In the genomic region with DNA sequence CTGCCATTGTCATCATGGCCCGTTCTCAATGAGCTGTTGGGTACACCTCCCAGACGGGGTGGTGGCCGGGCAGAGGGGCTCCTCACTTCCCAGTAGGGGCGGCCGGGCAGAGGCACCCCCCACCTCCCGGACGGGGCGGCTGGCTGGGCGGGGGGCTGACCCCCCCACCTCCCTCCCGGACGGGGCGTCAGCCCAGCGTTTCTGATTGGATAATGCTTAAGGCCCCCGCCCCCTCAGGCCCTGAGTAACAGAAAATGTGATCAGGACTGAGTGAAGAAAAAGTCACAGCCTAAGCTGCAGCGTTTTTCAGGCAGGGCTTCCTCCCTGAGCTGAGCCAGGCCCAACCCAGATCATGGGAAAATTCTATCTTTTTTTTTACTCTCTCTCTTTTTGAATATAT, we compare ENCODE assay signal across 8 cellular contexts. TPM values are rescaled to one million over a fixed set of nuclear protein-coding genes. Genes with fewer than 3 reads are reported as not detected.
DNase-seq lines count a peak whose midpoint lies in the region; ATAC-seq, FAIRE-seq and TF ChIP-seq lines count a peak whose summit lies in the region.
"Not testable (repeated sequence)": the region's sequence is repeated elsewhere in the genome, so short reads cannot be mapped to it uniquely, and the experiment has no call there.
"Had no signal": no experiment of that assay in that cellular context is flagged by ENCODE, and none has a peak within 500 bp of the region (broad histone marks: within the 10 kb centered on the region; RNA-seq: fewer than 3 reads in every experiment).

No MANE protein-coding gene starts in this region.

- not testable (repeated sequence) for FAIRE-seq in HepG2 (lab: Jason Lieb, UNC)

- H3K79me2 ChIP-seq in GM23338 (replicated peaks; ENCODE audit: insufficient read depth); HepG2 (ENCODE audit: insufficient read depth, low read length); smooth muscle cell (ENCODE audit: low read depth): not testable (repeated sequence)

- TF ChIP-seq CTCF in GM23338 (conservative IDR thresholded peaks at IDR 0.05; ENCODE audit: low read depth in 2 of 2); HepG2 (CRISPR knock-in tag; IDR thresholded peaks at IDR 0.05); smooth muscle cell (IDR thresholded peaks at IDR 0.05; ENCODE audit: borderline replicate concordance, insufficient read depth, poor library complexity, severe bottlenecking): not testable (repeated sequence)

- H3K9me3 ChIP-seq in HepG2 (ENCODE audit: low read length) = peaks cover 26% of the 10 kb centered on the region
- H3K9me3 ChIP-seq in neuron (ENCODE audit: low read length); smooth muscle cell (replicated peaks; ENCODE audit: low read depth): not testable (repeated sequence)

- TF ChIP-seq RAD21 in HepG2 (CRISPR knock-in tag; IDR thresholded peaks at IDR 0.05) = not testable (repeated sequence)

- not testable (repeated sequence) for H3K9ac ChIP-seq in HepG2 (ENCODE audit: insufficient read depth, low read depth, low read length); smooth muscle cell (ENCODE audit: low read depth)

- 0 out of 2 replicates have a peak overlapping the region, but pooled peaks have one; percentile 99 for H2AFZ ChIP-seq in GM23338
- H2AFZ ChIP-seq in HepG2 (ENCODE audit: low read length); neuron (ENCODE audit: low read depth, low read length); smooth muscle cell (ENCODE audit: low read depth): not testable (repeated sequence)

- DNase-seq in GM23338 (ENCODE audit: low spot score) (peak; percentile 82), SK-N-DZ (ENCODE audit: low spot score) (peak; percentile 62), ecto neural progenitor cell (ENCODE audit: low spot score) (peak; percentile 75), iPS-NIHi11 (ENCODE audit: low spot score) (peak; percentile 40)
- not testable (repeated sequence) for DNase-seq in HepG2 (ENCODE audit: low spot score); smooth muscle cell (lab: John Stamatoyannopoulos, UW; ENCODE audit: unreplicated experiment)

- H3F3A ChIP-seq in GM23338 (replicated peaks; ENCODE audit: low read depth); smooth muscle cell (ENCODE audit: low read depth): not testable (repeated sequence)

- H3K27ac ChIP-seq in GM23338 (ENCODE audit: low read depth) (peak overlapping the region; percentile 67; the same call in 1 of the 2 replicates), smooth muscle cell (ENCODE audit: low read depth) (peak overlapping the region; percentile 44)
- not testable (repeated sequence) for H3K27ac ChIP-seq in HepG2 (ENCODE audit: extremely low read length, insufficient read depth, low read length)

- POLR2A ChIA-PET in HepG2 (lab: Yijun Ruan, JAX) = not testable (repeated sequence)

- H3K9me2 ChIP-seq in GM23338 (ENCODE audit: insufficient read depth) = not testable (repeated sequence)

- H3K27me3 ChIP-seq in GM23338 (ENCODE audit: insufficient read depth); HepG2 (ENCODE audit: control insufficient read depth in 1 of 2, insufficient read depth in 2 of 2, low read length in 2 of 2); neuron (ENCODE audit: insufficient read depth, low read length); smooth muscle cell (ENCODE audit: low read depth): not testable (repeated sequence)

- peaks cover 24% of the 10 kb centered on the region for H3K4me1 ChIP-seq in GM23338 (ENCODE audit: insufficient read depth)
- not testable (repeated sequence) for H3K4me1 ChIP-seq in HepG2 (ENCODE audit: insufficient read depth, low read length); neuron (ENCODE audit: insufficient read depth, low read length); smooth muscle cell (ENCODE audit: low read depth)

- not testable (repeated sequence) for H4K20me1 ChIP-seq in GM23338 (replicated peaks; ENCODE audit: insufficient read depth); HepG2 (ENCODE audit: insufficient read depth, low read length); smooth muscle cell (ENCODE audit: low read depth)

- intact Hi-C loops in HepG2 (cut with micrococcal nuclease; ENCODE audit: unreplicated experiment) = not testable (repeated sequence)

- peak overlapping the region; percentile 9; the same call in 1 of the 2 replicates for H3K4me3 ChIP-seq in GM23338
- not testable (repeated sequence) for H3K4me3 ChIP-seq in HepG2 (replicated peaks in 1 of 3; ENCODE audit: insufficient read depth in 1 of 3, low read depth in 2 of 3, low read length in 3 of 3); smooth muscle cell
- H3K4me3 ChIP-seq in neuron (ENCODE audit: low read length) = peak overlapping the region; percentile 13

- 37% methylated on average over 8 of the region's 15 CpGs for WGBS in HepG2 (ENCODE audit: low lambda C conversion rate)
- WGBS in smooth muscle cell (ENCODE audit: low lambda C conversion rate) = 78% methylated on average over 13 of the region's 15 CpGs

- not testable (repeated sequence) for BruUV-seq in HepG2 (replicated peaks; lab: Mats Ljungman, UMichigan)

- peaks cover 24% of the 10 kb centered on the region for H3K9me3 Mint-ChIP-seq in GM23338

- H3K27me3 Mint-ChIP-seq in GM23338 (ENCODE audit: insufficient read depth, low read depth, poor library complexity) = not testable (repeated sequence)

- CTCF ChIA-PET in HepG2 (lab: Yijun Ruan, JAX; ENCODE audit: low intra/inter-chr PET ratio, low total read pairs) = not testable (repeated sequence)

- peaks cover 20% of the 10 kb centered on the region for H3K36me3 Mint-ChIP-seq in GM23338 (ENCODE audit: low read depth)

- H3K4me1 Mint-ChIP-seq in GM23338 = not testable (repeated sequence)

- TF ChIP-seq EP300 in HepG2 (IDR thresholded peaks at IDR 0.05; ENCODE audit: low read depth in 2 of 2, low read length in 2 of 2); HepG2 (CRISPR knock-in tag; IDR thresholded peaks at IDR 0.05; ENCODE audit: borderline replicate concordance): not testable (repeated sequence)

- not testable (repeated sequence) for H3K27ac Mint-ChIP-seq in GM23338

- in situ Hi-C loops in HepG2 (cut with HindIII; ENCODE audit: extremely low pct_ligation_motif_present, low pct_unique_long_range_greater_than_20kb) = not testable (repeated sequence)

- not testable (repeated sequence) for H3K4me3 Mint-ChIP-seq in GM23338

- not testable (repeated sequence) for TF ChIP-seq POLR2A in HepG2 (IDR thresholded peaks at IDR 0.05; ENCODE audit: insufficient read depth in 1 of 2, low read depth in 2 of 2, low read length in 2 of 2)

- ATAC-seq in GM23338 = peak; percentile 90
- ATAC-seq in HepG2 = not testable (repeated sequence)

- H3K4me2 ChIP-seq in GM23338 (peak overlapping the region; percentile 22; the same call in 1 of the 2 replicates), HepG2 (ENCODE audit: low read depth, low read length) (0 out of 2 replicates have a peak overlapping the region, but pooled peaks have one; percentile 3)
- not testable (repeated sequence) for H3K4me2 ChIP-seq in smooth muscle cell

- H3K36me3 ChIP-seq in GM23338 (ENCODE audit: insufficient read depth); HepG2 (replicated peaks in 1 of 2; ENCODE audit: control insufficient read depth in 1 of 2, insufficient read depth in 2 of 2, low read length in 2 of 2); neuron (ENCODE audit: insufficient read depth, low read length); smooth muscle cell (ENCODE audit: low read depth): not testable (repeated sequence)

RNA-seq across cellular contexts. Expression of a gene that starts 14.5 kb away (rescaled TPM):
- 37.6 and 38.9 TPM in 2 replicates for total RNA-seq in GM23338 (2014; rRNA removed; shearing (Covaris generic))
- polyA plus RNA-seq in GM23338 (2016; fragmentation: Nextera tagmentation; extraction: Ambion mirVana) (21.2 and 25.4 TPM in 2 replicates), HepG2 (2011; rRNA removed) (0.33 and 0.70 TPM in 2 replicates), smooth muscle cell (2.2 and 3.1 TPM in 2 replicates)
- polyA plus RNA-seq in SK-N-DZ (2014; cell fraction: cytosol; rRNA removed) = 12.3 and 14.1 TPM in 2 replicates
- 8.5 and 9.9 TPM in 2 replicates for polyA plus RNA-seq in SK-N-DZ (2014; cell fraction: nucleus; rRNA removed)
- total RNA-seq in HepG2 (2016; rRNA removed; fragmentation: Illumina TruSeq; extraction: Trizol) (2.1 and 2.6 TPM in 2 replicates), smooth muscle cell (10.8 and 12.0 TPM in 2 replicates)
- 0.30 and 0.62 TPM in 2 replicates for total RNA-seq in HepG2 (2016; cell fraction: cytosol; rRNA removed; fragmentation: Illumina TruSeq; extraction: Trizol; ENCODE audit: low read depth)
- total RNA-seq in HepG2 (2016; cell fraction: insoluble cytoplasmic fraction; rRNA removed; fragmentation: Illumina TruSeq; extraction: Trizol) = 1.6 and 2.3 TPM in 2 replicates
- 1.3 and 1.5 TPM in 2 replicates for total RNA-seq in HepG2 (2016; cell fraction: membrane; rRNA removed; fragmentation: Illumina TruSeq; extraction: Trizol)
- total RNA-seq in HepG2 (2016; cell fraction: nucleus; rRNA removed; fragmentation: Illumina TruSeq; extraction: Trizol) = 0.96 and 1.2 TPM in 2 replicates
- 0.36 and 0.53 TPM in 2 replicates for polyA plus RNA-seq in HepG2 (2011; cell fraction: cytosol; rRNA removed)
- 0.16 and 0.33 TPM in 2 replicates for polyA plus RNA-seq in HepG2 (2011; cell fraction: nucleus; rRNA removed)
- 0.49 and 0.55 TPM in 2 replicates for polyA plus RNA-seq in HepG2 (2012)
- polyA plus RNA-seq in HepG2 (2016; cell fraction: cytosol; fragmentation: Illumina TruSeq; extraction: Trizol; ENCODE audit: low read depth) = 0.03 and 0.15 TPM in 2 replicates
- 1.7 and 2.0 TPM in 2 replicates for polyA plus RNA-seq in HepG2 (2016; cell fraction: insoluble cytoplasmic fraction; fragmentation: Illumina TruSeq; extraction: Trizol; ENCODE audit: low read depth)
- polyA plus RNA-seq in HepG2 (2016; cell fraction: membrane; fragmentation: Illumina TruSeq; extraction: Trizol; ENCODE audit: low read depth) = 0.16 and 0.37 TPM in 2 replicates
- polyA plus RNA-seq in HepG2 (2016; cell fraction: nucleus; fragmentation: Illumina TruSeq; extraction: Trizol; ENCODE audit: insufficient read depth, low read depth) = 0.77 and 1.1 TPM in 2 replicates
- 1.3 TPM in 1 of 2 replicates, not detected in the other for polyA minus RNA-seq in HepG2 (2011; rRNA and poly(A)+ RNA removed; ENCODE audit: low replicate concordance)
- polyA minus RNA-seq in HepG2 (2011; cell fraction: cytosol; rRNA and poly(A)+ RNA removed) = 0.62 and 0.79 TPM in 2 replicates
- polyA minus RNA-seq in HepG2 (2011; cell fraction: nucleus; rRNA and poly(A)+ RNA removed) = 1.4 and 1.7 TPM in 2 replicates
- total RNA-seq: Calu3 had no signal
